ENCODE assay signal across 15 cellular contexts in genomic region chr3:72312339-72312738, GRCh38.
A peak's percentile ranks its signal among the peaks of the same experiment; 100 is the strongest.
DNase-seq lines count a peak whose midpoint lies in the region; ATAC-seq and TF ChIP-seq lines count a peak whose summit lies in the region.
"Had no signal": no experiment of that assay in that cellular context is flagged by ENCODE, and none has a peak within 500 bp of the region (broad histone marks: within the 10 kb centered on the region; RNA-seq: fewer than 3 reads in every experiment).

No MANE protein-coding gene starts in this region.

- no peaks in the 10 kb centered on the region for H3K36me3 Mint-ChIP-seq in activated naive CD8-positive, alpha-beta T cell treated with anti-CD3 and anti-CD28 coated beads, Interleukin-2, amount 50 U/mL, for 24 hours (ENCODE audit: low read depth)
- no peaks in the 10 kb centered on the region for H3K36me3 Mint-ChIP-seq in activated naive CD8-positive, alpha-beta T cell treated with anti-CD3 and anti-CD28 coated beads for 36 hours

- DNase-seq in activated naive CD8-positive, alpha-beta T cell treated with anti-CD3 and anti-CD28 coated beads, Interleukin-2, amount 50 U/mL, for 24 hours, result no peak
- no peak for DNase-seq in activated naive CD8-positive, alpha-beta T cell treated with anti-CD3 and anti-CD28 coated beads for 36 hours
- DNase-seq in RPMI7951 (ENCODE audit: low read depth) (peak; percentile 82), NCI-H2029 treated with DMSO at 0.1 percent for 48 hours (lab: John Stamatoyannopoulos, UW) (no peak), erythroblast (lab: John Stamatoyannopoulos, UW) (no peak), NCI-H2171 treated with DMSO at 0.1 percent for 48 hours (lab: John Stamatoyannopoulos, UW) (no peak)
- no peak for DNase-seq in activated CD4-positive, CD25-positive, alpha-beta regulatory T cell (lab: John Stamatoyannopoulos, UW)
- DNase-seq: activated gamma-delta T cell, cortex of kidney, KG1, NCI-H146, NCI-H446, pancreas, trophoblast cell had no signal

- H3K4me1 Mint-ChIP-seq in activated naive CD8-positive, alpha-beta T cell treated with anti-CD3 and anti-CD28 coated beads, Interleukin-2, amount 50 U/mL, for 24 hours, result peaks cover 26% of the 10 kb centered on the region
- peaks cover 21% of the 10 kb centered on the region for H3K4me1 Mint-ChIP-seq in activated naive CD8-positive, alpha-beta T cell treated with anti-CD3 and anti-CD28 coated beads for 36 hours

- H3K4me3 Mint-ChIP-seq in activated naive CD8-positive, alpha-beta T cell treated with anti-CD3 and anti-CD28 coated beads, Interleukin-2, amount 50 U/mL, for 24 hours, result no peak overlapping the region
- no peak overlapping the region for H3K4me3 Mint-ChIP-seq in activated naive CD8-positive, alpha-beta T cell treated with anti-CD3 and anti-CD28 coated beads for 36 hours

- peak; percentile 25 for ATAC-seq in activated naive CD8-positive, alpha-beta T cell treated with anti-CD3 and anti-CD28 coated beads, Interleukin-2, amount 50 U/mL, for 24 hours
- peak; percentile 37 for ATAC-seq in HG03342 (IDR thresholded peaks at IDR 0.05; ENCODE audit: unreplicated experiment)
- ATAC-seq: pancreas had no signal

- TF ChIP-seq POLR2A in erythroblast (IDR thresholded peaks at IDR 0.05; ENCODE audit: low read length), result no peak

- no peak overlapping the region for H3K27ac Mint-ChIP-seq in activated naive CD8-positive, alpha-beta T cell treated with anti-CD3 and anti-CD28 coated beads, Interleukin-2, amount 50 U/mL, for 24 hours
- no peak overlapping the region for H3K27ac Mint-ChIP-seq in activated naive CD8-positive, alpha-beta T cell treated with anti-CD3 and anti-CD28 coated beads for 36 hours

- H3K27me3 Mint-ChIP-seq in activated naive CD8-positive, alpha-beta T cell treated with anti-CD3 and anti-CD28 coated beads, Interleukin-2, amount 50 U/mL, for 24 hours, result no peaks in the 10 kb centered on the region
- no peaks in the 10 kb centered on the region for H3K27me3 Mint-ChIP-seq in activated naive CD8-positive, alpha-beta T cell treated with anti-CD3 and anti-CD28 coated beads for 36 hours

- no peaks in the 10 kb centered on the region for H3K9me3 Mint-ChIP-seq in activated naive CD8-positive, alpha-beta T cell treated with anti-CD3 and anti-CD28 coated beads, Interleukin-2, amount 50 U/mL, for 24 hours
- H3K9me3 Mint-ChIP-seq in activated naive CD8-positive, alpha-beta T cell treated with anti-CD3 and anti-CD28 coated beads for 36 hours, result no peaks in the 10 kb centered on the region
